In genomic region chr4:125322363-125322730, GRCh38 we compare ENCODE assay signal across 10 cellular contexts. TPM values are rescaled to one million over a fixed set of nuclear protein-coding genes. Genes with fewer than 3 reads are reported as not detected.
DNase-seq lines count a peak whose midpoint lies in the region; ATAC-seq and TF ChIP-seq lines count a peak whose summit lies in the region.
"Had no signal": no experiment of that assay in that cellular context is flagged by ENCODE, and none has a peak within 500 bp of the region (broad histone marks: within the 10 kb centered on the region; RNA-seq: fewer than 3 reads in every experiment).

No MANE protein-coding gene starts in this region.

- POLR2A ChIA-PET in BJ (lab: Charles Lee) = no interaction called here

- H3K4me1 ChIP-seq in SJSA1 (replicated peaks) (peaks cover 77% of the 10 kb centered on the region), psoas muscle (peaks cover 35% of the 10 kb centered on the region), Peyer's patch (no peaks in the 10 kb centered on the region)

- 0 to 18% (median 7%) methylated on average over 1 of the region's 1 CpG for WGBS in psoas muscle, 3 donors

- no peaks in the 10 kb centered on the region for H3K36me3 ChIP-seq in BJ (ENCODE audit: control insufficient read depth, insufficient read depth, low read length)
- peaks cover 71% of the 10 kb centered on the region for H3K36me3 ChIP-seq in SJSA1
- H3K36me3 ChIP-seq in psoas muscle (ENCODE audit: insufficient read depth in 1 of 2, low read depth in 1 of 2) = no peaks in the 10 kb centered on the region
- H3K36me3 ChIP-seq in Peyer's patch = no peaks in the 10 kb centered on the region

- no peak overlapping the region for H3K4me3 Mint-ChIP-seq in activated naive CD4-positive, alpha-beta T cell treated with anti-CD3 and anti-CD28 coated beads for 36 hours

- peak in 1 of 4 donors; percentile 22 for ATAC-seq in psoas muscle
- ATAC-seq in GM21619 (IDR thresholded peaks at IDR 0.05; ENCODE audit: unreplicated experiment) = no peak
- no peak for ATAC-seq in GM19328 (IDR thresholded peaks at IDR 0.05; ENCODE audit: unreplicated experiment)

- H3K27me3 ChIP-seq in BJ (ENCODE audit: control insufficient read depth, insufficient read depth, low read length) (no peaks in the 10 kb centered on the region), SJSA1 (replicated peaks) (no peaks in the 10 kb centered on the region), psoas muscle (ENCODE audit: insufficient read depth in 3 of 3, low read length in 2 of 3) (no peaks in the 10 kb centered on the region), Peyer's patch (no peaks in the 10 kb centered on the region)

- H3K9me3 ChIP-seq in SJSA1 (replicated peaks) (no peaks in the 10 kb centered on the region), psoas muscle (no peaks in the 10 kb centered on the region), Peyer's patch (no peaks in the 10 kb centered on the region)

- H3K27ac Mint-ChIP-seq in activated naive CD4-positive, alpha-beta T cell treated with anti-CD3 and anti-CD28 coated beads for 36 hours = no peak overlapping the region

- no peaks in the 10 kb centered on the region for H3K36me3 Mint-ChIP-seq in activated naive CD4-positive, alpha-beta T cell treated with anti-CD3 and anti-CD28 coated beads for 36 hours (ENCODE audit: low read depth)

- no peak for TF ChIP-seq POLR2A in Peyer's patch (IDR thresholded peaks at IDR 0.05)

- H3K9me3 Mint-ChIP-seq in activated naive CD4-positive, alpha-beta T cell treated with anti-CD3 and anti-CD28 coated beads for 36 hours = no peaks in the 10 kb centered on the region

- CTCF ChIA-PET in BJ (lab: Yijun Ruan, JAX) = interaction anchor here (0.9 to 2.0 kb wide), 3 partner anchors 8 to 414 kb away, joined by 3 to 6 read pairs (median 5); no protein-coding TSS in a partner anchor
- CTCF ChIA-PET in activated naive CD4-positive, alpha-beta T cell treated with anti-CD3 and anti-CD28 coated beads for 36 hours (lab: Charles Lee) = no interaction called here

- peak overlapping the region; percentile 46 for H3K27ac ChIP-seq in SJSA1
- peak overlapping the region; percentile 74 for H3K27ac ChIP-seq in psoas muscle
- peak overlapping the region in 2 of 4 donors; percentile 18 to 42 for H3K27ac ChIP-seq in Peyer's patch

- H3K4me3 ChIP-seq in BJ (ENCODE audit: low read depth, low read length) (peak overlapping the region; percentile 21), SJSA1 (peak overlapping the region; percentile 9; the same call in 1 of the 2 replicates), fibroblast of pulmonary artery (replicated peaks; ENCODE audit: low read depth, low read length) (peak overlapping the region; percentile 45), psoas muscle (peak overlapping the region; percentile 49), Peyer's patch (peak overlapping the region in 1 of 4 donors; percentile 10)

- DNase-seq in BJ (ENCODE audit: low read depth) (no peak), SJSA1 (ENCODE audit: low read depth in 1 of 2, low spot score in 2 of 2) (peak; percentile 52 to 70), fibroblast of pulmonary artery (ENCODE audit: low read depth) (peak; percentile 69), psoas muscle (no peak), Peyer's patch (no peak)
- no peak for DNase-seq in activated naive CD4-positive, alpha-beta T cell treated with anti-CD3 and anti-CD28 coated beads for 36 hours
- DNase-seq: erythroblast, NCI-H524 treated with DMSO at 0.1 percent for 48 hours had no signal

- no peak for TF ChIP-seq CTCF in BJ (IDR thresholded peaks at IDR 0.05; ENCODE audit: insufficient read depth, low read depth, low read length)
- no peak for TF ChIP-seq CTCF in fibroblast of pulmonary artery (IDR thresholded peaks at IDR 0.05; ENCODE audit: low read length, missing control alignments)
- TF ChIP-seq CTCF in psoas muscle (IDR thresholded peaks at IDR 0.05) = no peak
- no peak for TF ChIP-seq CTCF in Peyer's patch (IDR thresholded peaks at IDR 0.05)

- H3K27me3 Mint-ChIP-seq in activated naive CD4-positive, alpha-beta T cell treated with anti-CD3 and anti-CD28 coated beads for 36 hours (ENCODE audit: low read depth) = peaks cover 35% of the 10 kb centered on the region

- intact Hi-C loops in psoas muscle (cut with DNase I) = no loop called here
- intact Hi-C loops in activated naive CD4-positive, alpha-beta T cell treated with anti-CD3 and anti-CD28 coated beads for 36 hours (cut with micrococcal nuclease) = no loop called here

- H3K4me1 Mint-ChIP-seq in activated naive CD4-positive, alpha-beta T cell treated with anti-CD3 and anti-CD28 coated beads for 36 hours (ENCODE audit: low read depth) = peaks cover 6% of the 10 kb centered on the region

RNA-seq across cellular contexts. Expression of gene FAT4, which starts 7.6 kb away (rescaled TPM):
- polyA plus RNA-seq in BJ (2011; rRNA removed) (9.5 and 12.9 TPM in 2 replicates), psoas muscle (1 to 10 TPM in 1 of 3 donors, under 1 TPM in 2; 0.35 to 1.3 (median 0.82) TPM)
- polyA minus RNA-seq in BJ (2011; rRNA and poly(A)+ RNA removed) = 26.9 and 29.0 TPM in 2 replicates
- 37.1 and 54.4 TPM in 2 replicates for total RNA-seq in SJSA1 (2014; rRNA removed; shearing (Covaris generic))
- total RNA-seq in psoas muscle (1 to 10 TPM; 1.6 to 8.4 (median 3.0) TPM), Peyer's patch (10 to 100 TPM in 1 of 4 donors, 1 to 10 TPM in 3; 1.4 to 11.6 (median 5.7) TPM)
- not detected for total RNA-seq in activated naive CD4-positive, alpha-beta T cell treated with anti-CD3 and anti-CD28 coated beads for 36 hours

Comparison
In these comparisons a context has a peak if more than half of its experiments do, and no peak if none do; other contexts are left out.
1. DNase-seq: peak in SJSA1 (2 of 2) and fibroblast of pulmonary artery (single experiment); none in BJ (single experiment), psoas muscle (0 of 2), activated naive CD4-positive, alpha-beta T cell treated with anti-CD3 and anti-CD28 coated beads for 36 hours (single experiment) and Peyer's patch (0 of 3).